Comparison of ENCODE assay signal across 1 cellular context in genomic region chr10:95406651-95407280, GRCh38.
TF ChIP-seq lines count a peak whose summit lies in the region.

No MANE protein-coding gene starts in this region.

TF ChIP-seq in H1, 55 proteins besides CTCF, POLR2A, EP300 and RAD21 (continued from another document):
- TF ChIP-seq CHD7 (IDR thresholded peaks at IDR 0.05; ENCODE audit: insufficient replicate concordance, low read length): no peak
- no peak for TF ChIP-seq E2F6 (IDR thresholded peaks at IDR 0.05)
- TF ChIP-seq BACH1 (IDR thresholded peaks at IDR 0.05; ENCODE audit: low read length): no peak
- no peak for TF ChIP-seq ASH2L (IDR thresholded peaks at IDR 0.05; ENCODE audit: low read length)
- TF ChIP-seq TEAD4 (IDR thresholded peaks at IDR 0.05; ENCODE audit: low read depth, low read length): no peak
- no peak for TF ChIP-seq CHD1 (IDR thresholded peaks at IDR 0.05; ENCODE audit: low read depth, low read length)
- TF ChIP-seq EZH2 (IDR thresholded peaks at IDR 0.05; ENCODE audit: low read depth, low read length, severe bottlenecking): no peak
- TF ChIP-seq TAF1 (IDR thresholded peaks at IDR 0.05; ENCODE audit: low read depth, low read length): no peak
